ENCODE assay signal across 1 cellular context in the genomic region with DNA sequence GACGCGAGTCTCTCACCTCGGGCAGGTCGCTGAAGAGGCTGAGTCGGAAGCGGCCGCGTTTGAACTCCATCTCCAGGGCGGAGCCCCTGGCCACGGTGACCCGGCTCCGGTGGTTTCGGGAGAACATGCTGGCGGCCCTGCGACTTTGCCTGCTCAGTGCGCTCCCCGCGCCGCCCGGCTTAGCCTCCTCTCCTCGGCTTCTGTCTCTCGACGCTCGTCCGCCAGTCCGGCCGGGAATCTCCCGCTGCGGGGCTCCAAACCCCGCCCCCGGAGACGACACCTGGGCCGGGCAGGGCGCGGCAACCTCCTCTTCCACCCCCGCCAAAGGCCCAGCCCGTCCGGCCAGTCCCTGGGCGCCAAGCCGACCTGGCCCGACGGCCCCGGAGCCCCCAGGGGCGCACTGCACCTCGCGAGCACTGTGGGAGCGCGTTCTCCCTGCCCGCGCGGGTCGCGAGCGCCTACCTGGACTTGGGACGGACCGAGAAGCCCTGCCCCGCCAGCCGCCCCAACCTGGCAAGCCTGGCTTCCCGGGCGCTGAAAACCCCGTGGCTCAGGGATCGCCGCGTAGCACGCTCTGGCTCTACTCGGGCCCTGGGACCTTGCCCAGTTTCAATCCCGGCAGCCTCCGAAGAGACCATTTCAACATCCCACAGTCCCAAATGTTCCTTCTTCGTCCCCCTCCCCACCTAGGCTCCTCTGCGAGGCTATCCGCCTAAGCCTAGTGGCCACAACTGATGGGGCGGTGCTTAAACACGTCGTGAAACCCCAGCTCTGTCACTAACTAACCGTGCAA.
A peak's percentile ranks its signal among the peaks of the same experiment; 100 is the strongest.
TF ChIP-seq lines count a peak whose summit lies in the region.

Gene RTKN, minus strand, starts transcription at position 248 of the 793 bp plus-strand sequence. Its CDS starts 121 bp downstream, at position 127.

TF ChIP-seq in WTC11, 78 proteins besides CTCF, POLR2A, EP300 and RAD21 (continued from another document):
- TF ChIP-seq PRDM15 (CRISPR knock-in tag; IDR thresholded peaks at IDR 0.05) (0 out of 2 replicates have a peak, but pooled peaks have one; percentile 25), NFE2L1 (CRISPR knock-in tag; IDR thresholded peaks at IDR 0.05) (peak; percentile 47; the same call in 1 of the 2 replicates), GABPB1 (CRISPR knock-in tag; IDR thresholded peaks at IDR 0.05) (peak; percentile 29; the same call in 1 of the 2 replicates)
- TF ChIP-seq, protein P1, sequence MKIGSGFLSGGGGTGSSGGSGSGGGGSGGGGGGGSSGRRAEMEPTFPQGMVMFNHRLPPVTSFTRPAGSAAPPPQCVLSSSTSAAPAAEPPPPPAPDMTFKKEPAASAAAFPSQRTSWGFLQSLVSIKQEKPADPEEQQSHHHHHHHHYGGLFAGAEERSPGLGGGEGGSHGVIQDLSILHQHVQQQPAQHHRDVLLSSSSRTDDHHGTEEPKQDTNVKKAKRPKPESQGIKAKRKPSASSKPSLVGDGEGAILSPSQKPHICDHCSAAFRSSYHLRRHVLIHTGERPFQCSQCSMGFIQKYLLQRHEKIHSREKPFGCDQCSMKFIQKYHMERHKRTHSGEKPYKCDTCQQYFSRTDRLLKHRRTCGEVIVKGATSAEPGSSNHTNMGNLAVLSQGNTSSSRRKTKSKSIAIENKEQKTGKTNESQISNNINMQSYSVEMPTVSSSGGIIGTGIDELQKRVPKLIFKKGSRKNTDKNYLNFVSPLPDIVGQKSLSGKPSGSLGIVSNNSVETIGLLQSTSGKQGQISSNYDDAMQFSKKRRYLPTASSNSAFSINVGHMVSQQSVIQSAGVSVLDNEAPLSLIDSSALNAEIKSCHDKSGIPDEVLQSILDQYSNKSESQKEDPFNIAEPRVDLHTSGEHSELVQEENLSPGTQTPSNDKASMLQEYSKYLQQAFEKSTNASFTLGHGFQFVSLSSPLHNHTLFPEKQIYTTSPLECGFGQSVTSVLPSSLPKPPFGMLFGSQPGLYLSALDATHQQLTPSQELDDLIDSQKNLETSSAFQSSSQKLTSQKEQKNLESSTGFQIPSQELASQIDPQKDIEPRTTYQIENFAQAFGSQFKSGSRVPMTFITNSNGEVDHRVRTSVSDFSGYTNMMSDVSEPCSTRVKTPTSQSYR (CRISPR knock-in tag; IDR thresholded peaks at IDR 0.05), result no peak
